Comparison of ENCODE assay signal across 8 cellular contexts in genomic region chr5:141326088-141326854, GRCh38.
A peak's percentile ranks its signal among the peaks of the same experiment; 100 is the strongest.
DNase-seq lines count a peak whose midpoint lies in the region; TF ChIP-seq lines count a peak whose summit lies in the region.

No MANE protein-coding gene starts in this region.

- DNase-seq in ELR (ENCODE audit: low read depth) (peak; percentile 82), HFF-Myc (ENCODE audit: extremely low read depth, low read depth) (no peak), NCI-H345 treated with DMSO at 0.1 percent for 48 hours (lab: John Stamatoyannopoulos, UW; ENCODE audit: unreplicated experiment) (peak; percentile 35), NK-92 (lab: John Stamatoyannopoulos, UW; ENCODE audit: unreplicated experiment) (no peak)
- DNase-seq in activated CD8-positive, alpha-beta memory T cell treated with anti-CD3 and anti-CD28 coated beads for 24 hours, result peak; percentile 80
- peak; percentile 20 to 45 for DNase-seq in stimulated activated CD8-positive, alpha-beta memory T cell treated with anti-CD3 and anti-CD28 coated beads, Interleukin-7, amount 100 ng/mL, for 1 hour (ENCODE audit: low read depth in 2 of 2)

- H3K4me3 ChIP-seq in HFF-Myc (replicated peaks; ENCODE audit: low read depth, low read length), result peak overlapping the region; percentile 19
- H3K4me3 ChIP-seq in endocrine pancreas (ENCODE audit: control insufficient read depth, insufficient read depth, low read length), result peak overlapping the region; percentile 67
- H3K4me3 ChIP-seq in mucosa of stomach (ENCODE audit: low read length), result no peak overlapping the region

- peaks cover 2% of the 10 kb centered on the region for H3K9me3 ChIP-seq in endocrine pancreas (ENCODE audit: control insufficient read depth, low read length)
- H3K9me3 ChIP-seq in mucosa of stomach (ENCODE audit: control insufficient read depth, low read length), result peaks cover 5% of the 10 kb centered on the region

- TF ChIP-seq CTCF in HFF-Myc (IDR thresholded peaks at IDR 0.05; ENCODE audit: low read depth, low read length, missing control alignments), result peak; percentile 60

- no peaks in the 10 kb centered on the region for H3K36me3 ChIP-seq in endocrine pancreas (ENCODE audit: control insufficient read depth, insufficient read depth, low read length)
- no peaks in the 10 kb centered on the region for H3K36me3 ChIP-seq in mucosa of stomach (ENCODE audit: control insufficient read depth, insufficient read depth, low read length)

- H3K9ac ChIP-seq in endocrine pancreas (ENCODE audit: control insufficient read depth, insufficient read depth, low read length), result no peak overlapping the region
- peak overlapping the region; percentile 3 for H3K9ac ChIP-seq in mucosa of stomach (ENCODE audit: low read length)

- H3K4me1 ChIP-seq in endocrine pancreas (ENCODE audit: control insufficient read depth, insufficient read depth, low read length) (no peaks in the 10 kb centered on the region), mucosa of stomach (ENCODE audit: control insufficient read depth, insufficient read depth, low read length) (no peaks in the 10 kb centered on the region)

- H3K27me3 ChIP-seq in endocrine pancreas (ENCODE audit: control insufficient read depth, insufficient read depth, low read length), result no peaks in the 10 kb centered on the region
- H3K27me3 ChIP-seq in mucosa of stomach (ENCODE audit: control insufficient read depth, insufficient read depth, low read length), result peaks cover 2% of the 10 kb centered on the region

Comparison
In these comparisons a context has a peak if more than half of its experiments do, and no peak if none do; other contexts are left out.
1. DNase-seq: peak in ELR (single experiment), NCI-H345 treated with DMSO at 0.1 percent for 48 hours (single experiment), activated CD8-positive, alpha-beta memory T cell treated with anti-CD3 and anti-CD28 coated beads for 24 hours (single experiment) and stimulated activated CD8-positive, alpha-beta memory T cell treated with anti-CD3 and anti-CD28 coated beads, Interleukin-7, amount 100 ng/mL, for 1 hour (2 of 2); none in HFF-Myc (single experiment) and NK-92 (single experiment).